1 cellular context compared by ENCODE assay signal in the genomic region with DNA sequence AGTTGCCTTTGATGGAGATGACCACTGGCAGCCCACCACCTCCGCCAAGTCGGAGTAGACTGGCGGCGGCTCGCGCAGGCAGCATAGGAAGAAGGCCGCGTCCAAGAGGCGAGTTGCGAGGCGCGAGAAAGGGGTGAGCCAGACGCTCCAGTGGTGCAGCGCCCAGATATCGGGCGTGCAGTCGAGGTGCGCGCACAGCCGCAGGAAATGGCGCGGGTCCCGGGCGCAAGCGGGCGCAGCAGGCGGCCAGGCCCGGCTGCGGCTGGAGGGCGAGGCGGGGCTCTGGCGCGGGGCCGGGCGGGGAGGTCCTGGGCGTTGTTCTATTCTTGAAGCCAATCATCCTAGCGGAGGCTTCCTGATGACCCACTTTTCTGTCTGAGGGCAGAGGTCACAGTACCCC.
TF ChIP-seq lines count a peak whose summit lies in the region.

No MANE protein-coding gene starts in this region.

TF ChIP-seq in GM23338, 12 proteins besides CTCF, POLR2A, EP300 and RAD21 (continued from another document):
- TF ChIP-seq, protein P1, sequence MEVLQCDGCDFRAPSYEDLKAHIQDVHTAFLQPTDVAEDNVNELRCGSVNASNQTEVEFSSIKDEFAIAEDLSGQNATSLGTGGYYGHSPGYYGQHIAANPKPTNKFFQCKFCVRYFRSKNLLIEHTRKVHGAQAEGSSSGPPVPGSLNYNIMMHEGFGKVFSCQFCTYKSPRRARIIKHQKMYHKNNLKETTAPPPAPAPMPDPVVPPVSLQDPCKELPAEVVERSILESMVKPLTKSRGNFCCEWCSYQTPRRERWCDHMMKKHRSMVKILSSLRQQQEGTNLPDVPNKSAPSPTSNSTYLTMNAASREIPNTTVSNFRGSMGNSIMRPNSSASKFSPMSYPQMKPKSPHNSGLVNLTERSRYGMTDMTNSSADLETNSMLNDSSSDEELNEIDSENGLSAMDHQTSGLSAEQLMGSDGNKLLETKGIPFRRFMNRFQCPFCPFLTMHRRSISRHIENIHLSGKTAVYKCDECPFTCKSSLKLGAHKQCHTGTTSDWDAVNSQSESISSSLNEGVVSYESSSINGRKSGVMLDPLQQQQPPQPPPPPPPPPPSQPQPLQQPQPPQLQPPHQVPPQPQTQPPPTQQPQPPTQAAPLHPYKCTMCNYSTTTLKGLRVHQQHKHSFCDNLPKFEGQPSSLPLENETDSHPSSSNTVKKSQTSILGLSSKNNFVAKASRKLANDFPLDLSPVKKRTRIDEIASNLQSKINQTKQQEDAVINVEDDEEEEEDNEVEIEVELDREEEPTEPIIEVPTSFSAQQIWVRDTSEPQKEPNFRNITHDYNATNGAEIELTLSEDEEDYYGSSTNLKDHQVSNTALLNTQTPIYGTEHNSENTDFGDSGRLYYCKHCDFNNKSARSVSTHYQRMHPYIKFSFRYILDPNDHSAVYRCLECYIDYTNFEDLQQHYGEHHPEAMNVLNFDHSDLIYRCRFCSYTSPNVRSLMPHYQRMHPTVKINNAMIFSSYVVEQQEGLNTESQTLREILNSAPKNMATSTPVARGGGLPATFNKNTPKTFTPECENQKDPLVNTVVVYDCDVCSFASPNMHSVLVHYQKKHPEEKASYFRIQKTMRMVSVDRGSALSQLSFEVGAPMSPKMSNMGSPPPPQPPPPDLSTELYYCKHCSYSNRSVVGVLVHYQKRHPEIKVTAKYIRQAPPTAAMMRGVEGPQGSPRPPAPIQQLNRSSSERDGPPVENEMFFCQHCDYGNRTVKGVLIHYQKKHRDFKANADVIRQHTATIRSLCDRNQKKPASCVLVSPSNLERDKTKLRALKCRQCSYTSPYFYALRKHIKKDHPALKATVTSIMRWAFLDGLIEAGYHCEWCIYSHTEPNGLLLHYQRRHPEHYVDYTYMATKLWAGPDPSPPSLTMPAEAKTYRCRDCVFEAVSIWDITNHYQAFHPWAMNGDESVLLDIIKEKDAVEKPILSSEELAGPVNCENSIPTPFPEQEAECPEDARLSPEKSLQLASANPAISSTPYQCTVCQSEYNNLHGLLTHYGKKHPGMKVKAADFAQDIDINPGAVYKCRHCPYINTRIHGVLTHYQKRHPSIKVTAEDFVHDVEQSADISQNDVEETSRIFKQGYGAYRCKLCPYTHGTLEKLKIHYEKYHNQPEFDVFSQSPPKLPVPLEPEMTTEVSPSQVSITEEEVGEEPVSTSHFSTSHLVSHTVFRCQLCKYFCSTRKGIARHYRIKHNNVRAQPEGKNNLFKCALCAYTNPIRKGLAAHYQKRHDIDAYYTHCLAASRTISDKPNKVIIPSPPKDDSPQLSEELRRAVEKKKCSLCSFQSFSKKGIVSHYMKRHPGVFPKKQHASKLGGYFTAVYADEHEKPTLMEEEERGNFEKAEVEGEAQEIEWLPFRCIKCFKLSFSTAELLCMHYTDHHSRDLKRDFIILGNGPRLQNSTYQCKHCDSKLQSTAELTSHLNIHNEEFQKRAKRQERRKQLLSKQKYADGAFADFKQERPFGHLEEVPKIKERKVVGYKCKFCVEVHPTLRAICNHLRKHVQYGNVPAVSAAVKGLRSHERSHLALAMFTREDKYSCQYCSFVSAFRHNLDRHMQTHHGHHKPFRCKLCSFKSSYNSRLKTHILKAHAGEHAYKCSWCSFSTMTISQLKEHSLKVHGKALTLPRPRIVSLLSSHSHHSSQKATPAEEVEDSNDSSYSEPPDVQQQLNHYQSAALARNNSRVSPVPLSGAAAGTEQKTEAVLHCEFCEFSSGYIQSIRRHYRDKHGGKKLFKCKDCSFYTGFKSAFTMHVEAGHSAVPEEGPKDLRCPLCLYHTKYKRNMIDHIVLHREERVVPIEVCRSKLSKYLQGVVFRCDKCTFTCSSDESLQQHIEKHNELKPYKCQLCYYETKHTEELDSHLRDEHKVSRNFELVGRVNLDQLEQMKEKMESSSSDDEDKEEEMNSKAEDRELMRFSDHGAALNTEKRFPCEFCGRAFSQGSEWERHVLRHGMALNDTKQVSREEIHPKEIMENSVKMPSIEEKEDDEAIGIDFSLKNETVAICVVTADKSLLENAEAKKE (CRISPR knock-in tag; IDR thresholded peaks at IDR 0.05): no peak
- TF ChIP-seq CREB1 (CRISPR knock-in tag; IDR thresholded peaks at IDR 0.05; ENCODE audit: low read depth) (no peak), ZNF331 (CRISPR knock-in tag; IDR thresholded peaks at IDR 0.05; ENCODE audit: low read depth) (no peak)
